1 cellular context compared by ENCODE assay signal in genomic region chr6:32761548-32761947, GRCh38.
A peak's percentile ranks its signal among the peaks of the same experiment; 100 is the strongest.
TF ChIP-seq lines count a peak whose summit lies in the region.

No MANE protein-coding gene starts in this region.

TF ChIP-seq in H1, 55 proteins besides CTCF, POLR2A, EP300 and RAD21:
- no peak for TF ChIP-seq BRCA1 (IDR thresholded peaks at IDR 0.05; ENCODE audit: low read depth, low read length)
- 0 out of 2 replicates have a peak, but pooled peaks have one; percentile 9 for TF ChIP-seq E2F6 (IDR thresholded peaks at IDR 0.05)
